ENCODE assay signal across 27 cellular contexts in the genomic region with DNA sequence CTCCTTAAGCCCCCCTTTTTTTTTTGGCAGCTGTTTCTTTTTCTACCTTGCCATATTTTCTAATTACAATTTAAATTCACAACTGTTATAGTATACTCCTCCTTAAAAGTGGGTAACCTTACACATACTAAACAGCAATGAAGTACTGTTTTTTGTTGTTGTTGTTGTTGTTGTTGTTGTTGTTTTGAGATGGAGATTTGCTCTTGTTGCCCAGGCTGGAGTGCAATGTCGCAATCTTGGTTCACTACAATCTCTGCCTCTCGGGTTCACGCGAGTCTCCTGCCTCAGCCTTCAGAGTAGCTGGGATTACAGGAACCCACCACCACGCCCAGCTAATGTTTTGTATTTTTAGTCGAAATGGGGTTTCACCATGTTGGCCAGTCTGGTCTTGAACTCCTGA.
"Had no signal": no experiment of that assay in that cellular context is flagged by ENCODE, and none has a peak within 500 bp of the region (broad histone marks: within the 10 kb centered on the region; RNA-seq: fewer than 3 reads in every experiment).

No MANE protein-coding gene starts in this region.

- H3K27ac ChIP-seq: stomach, suprapubic skin, testis, thoracic aorta, thyroid gland, tibial artery, tibial nerve, transverse colon, upper lobe of left lung, upper lobe of right lung, uterus, vagina had no signal

- DNase-seq: stimulated activated CD4-positive, alpha-beta T cell treated with anti-CD3 and anti-CD28 coated beads, Interleukin-2, amount 100 ng/mL, for 48 hours; stimulated activated CD4-positive, alpha-beta T cell treated with anti-CD3 and anti-CD28 coated beads, Interleukin-4, amount 100 ng/mL, for 1 hour; stimulated activated CD4-positive, alpha-beta T cell treated with anti-CD3 and anti-CD28 coated beads, Interleukin-4, amount 100 ng/mL, for 24 hours; stimulated activated CD4-positive, alpha-beta T cell treated with anti-CD3 and anti-CD28 coated beads, Interleukin-4, amount 100 ng/mL, for 4 hours; stimulated activated CD8-positive, alpha-beta memory T cell treated with anti-CD3 and anti-CD28 coated beads, Interleukin-4, amount 100 ng/mL, for 48 hours; stimulated activated naive B cell treated with anti-CD40 and anti-IgM and Interleukin-4, amounts not matched to agents 10 μg/mL and 1 μg/mL and 100 μg/mL, for 72 hours; stimulated activated naive CD4-positive, alpha-beta T cell; stimulated activated naive CD4-positive, alpha-beta T cell treated with Interleukin-2 at 50 U/mL for 16 hours; stimulated activated naive CD8-positive, alpha-beta T cell treated with anti-CD3 and anti-CD28 coated beads, Interleukin-15, amount 100 ng/mL, for 72 hours; stimulated activated naive CD8-positive, alpha-beta T cell treated with anti-CD3 and anti-CD28 coated beads, Interleukin-15, Interleukin-2, amounts not matched to agents 100 U/mL and 50 U/mL, for 24 hours; stomach; substantia nigra; testis; thyroid gland; tibial artery; transverse colon; trophoblast cell; upper lobe of left lung; upper lobe of right lung; uterus had no signal

- H3K36me3 ChIP-seq: stomach, suprapubic skin, thoracic aorta, thyroid gland, tibial artery, tibial nerve, transverse colon, upper lobe of left lung, upper lobe of right lung, uterus, vagina had no signal

- ATAC-seq: stimulated activated effector memory CD8-positive, alpha-beta T cell treated with anti-CD3 and anti-CD28 coated beads, Interleukin-12 subunit alpha, Interleukin-12 subunit beta, amount 100 ng/mL, for 72 hours; stimulated activated memory B cell treated with anti-CD40 and anti-IgM and Interleukin-4, amounts not matched to agents 10 μg/mL and 1 μg/mL and 100 μg/mL, for 72 hours; stimulated activated naive B cell treated with anti-CD40 and anti-IgM and Interleukin-4, amounts not matched to agents 10 μg/mL and 1 μg/mL and 100 μg/mL, for 72 hours; stimulated activated naive CD8-positive, alpha-beta T cell treated with anti-CD3 and anti-CD28 coated beads, Interleukin-15, amount 100 ng/mL, for 72 hours; stimulated activated naive CD8-positive, alpha-beta T cell treated with anti-CD3 and anti-CD28 coated beads, Interleukin-15, Interleukin-2, amounts not matched to agents 100 U/mL and 50 U/mL, for 24 hours; upper lobe of right lung had no signal

- FAIRE-seq: urothelium cell line had no signal

- H3K27me3 ChIP-seq: stomach, suprapubic skin, testis, thyroid gland, tibial artery, tibial nerve, transverse colon, upper lobe of left lung, upper lobe of right lung, uterus, vagina had no signal

- H3K9me3 ChIP-seq: stomach, suprapubic skin, testis, thoracic aorta, thyroid gland, tibial artery, tibial nerve, transverse colon, upper lobe of left lung, upper lobe of right lung, uterus, vagina had no signal

- H3K4me1 ChIP-seq: stomach, suprapubic skin, testis, thyroid gland, tibial artery, tibial nerve, transverse colon, upper lobe of left lung, upper lobe of right lung, uterus, vagina had no signal

- H3K4me3 ChIP-seq: stomach, suprapubic skin, testis, thoracic aorta, thyroid gland, tibial artery, tibial nerve, transverse colon, upper lobe of left lung, upper lobe of right lung, uterus, vagina had no signal
